ENCODE assay signal across 7 cellular contexts in the genomic region with DNA sequence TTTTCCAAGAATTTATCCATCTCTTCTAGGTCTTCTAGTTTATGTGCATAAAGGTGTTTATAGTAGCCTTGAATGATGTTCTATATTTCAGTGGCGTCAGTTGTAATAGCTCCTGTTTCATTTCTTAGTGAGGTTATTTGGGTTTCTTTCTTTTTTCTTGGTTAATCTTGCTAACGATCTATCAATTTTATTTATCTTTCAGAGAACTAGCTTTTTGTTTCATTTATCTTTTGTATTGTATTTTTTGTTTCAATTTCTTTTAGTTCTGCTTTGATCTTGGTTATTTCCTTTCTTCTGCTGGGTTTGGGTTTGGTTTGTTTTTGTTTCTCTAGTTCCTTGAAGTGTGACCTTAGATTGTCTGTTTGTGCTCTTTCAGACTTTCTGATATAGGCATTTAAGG.
A peak's percentile ranks its signal among the peaks of the same experiment; 100 is the strongest.
DNase-seq lines count a peak whose midpoint lies in the region; ATAC-seq and TF ChIP-seq lines count a peak whose summit lies in the region.
"Not testable (repeated sequence)": the region's sequence is repeated elsewhere in the genome, so short reads cannot be mapped to it uniquely, and the experiment has no call there.

No MANE protein-coding gene starts in this region.

- POLR2A ChIA-PET in CD8-positive, alpha-beta T cell (lab: Charles Lee): not testable (repeated sequence)
- POLR2A ChIA-PET in activated CD4-positive, alpha-beta memory T cell treated with anti-CD3 and anti-CD28 coated beads, Interleukin-2, amount 10 ng/mL, durations not matched to agents 7 days and 5 days (lab: Charles Lee): interaction anchor here (0.8 to 1.5 kb wide), 4 partner anchors 32 to 363 kb away, joined by 3 to 4 read pairs (median 3); a partner anchor contains a TSS
- POLR2A ChIA-PET in naive thymus-derived CD8-positive, alpha-beta T cell (lab: Charles Lee): interaction anchor here (0.6 to 1.0 kb wide), 2 partner anchors 18 to 22 kb away, joined by 3 read pairs; no protein-coding TSS in a partner anchor

- H3K27ac ChIP-seq in CD8-positive, alpha-beta T cell (ENCODE audit: low read depth, low read length): peak overlapping the region; percentile 11

- H3K9me3 Mint-ChIP-seq in CD8-positive, alpha-beta T cell; activated CD4-positive, alpha-beta memory T cell treated with anti-CD3 and anti-CD28 coated beads, Interleukin-2, amount 10 ng/mL, durations not matched to agents 7 days and 5 days; activated T-cell treated with anti-CD3 and anti-CD28 coated beads, Interleukin-2, amount 50 U/mL, for 72 hours; activated naive CD4-positive, alpha-beta T cell treated with anti-CD3 and anti-CD28 coated beads, Interleukin-2, amount 50 U/mL, for 24 hours: not testable (repeated sequence)
- peaks cover 0 to 12% (median 1%) of the 10 kb centered on the region in 9 donors for H3K9me3 Mint-ChIP-seq in naive thymus-derived CD8-positive, alpha-beta T cell

- not testable (repeated sequence) for DNase-seq in CD8-positive, alpha-beta T cell; T-helper 17 cell; activated CD4-positive, alpha-beta memory T cell treated with anti-CD3 and anti-CD28 coated beads, Interleukin-2, amount 10 ng/mL, durations not matched to agents 7 days and 5 days; activated T-cell treated with anti-CD3 and anti-CD28 coated beads, Interleukin-2, amount 50 U/mL, for 72 hours
- DNase-seq in central memory CD4-positive, alpha-beta T cell: peak; percentile 32
- DNase-seq in naive thymus-derived CD8-positive, alpha-beta T cell: peak in 3 of 10 donors; percentile 11 to 54 (median 51)

- peak overlapping the region; percentile 11 for H3K4me3 ChIP-seq in CD8-positive, alpha-beta T cell (ENCODE audit: low read depth, low read length)

- intact Hi-C loops in CD8-positive, alpha-beta T cell (cut with DNase I, micrococcal nuclease): loop anchor here in 1 of 2 experiments (1.0 to 10.0 kb wide), 2 partner anchors 19 to 200 kb away; a partner anchor contains a TSS

- H3K27me3 ChIP-seq in CD8-positive, alpha-beta T cell (ENCODE audit: insufficient read depth, low read length): not testable (repeated sequence)

- not testable (repeated sequence) for H3K36me3 Mint-ChIP-seq in CD8-positive, alpha-beta T cell; T-helper 17 cell (ENCODE audit: low read depth); activated T-cell treated with anti-CD3 and anti-CD28 coated beads, Interleukin-2, amount 50 U/mL, for 72 hours (ENCODE audit: insufficient read depth in 2 of 2); activated naive CD4-positive, alpha-beta T cell treated with anti-CD3 and anti-CD28 coated beads, Interleukin-2, amount 50 U/mL, for 24 hours; naive thymus-derived CD8-positive, alpha-beta T cell
- peaks cover 19% of the 10 kb centered on the region for H3K36me3 Mint-ChIP-seq in activated CD4-positive, alpha-beta memory T cell treated with anti-CD3 and anti-CD28 coated beads, Interleukin-2, amount 10 ng/mL, durations not matched to agents 7 days and 5 days (ENCODE audit: low read depth)

- H3K27me3 Mint-ChIP-seq in CD8-positive, alpha-beta T cell (ENCODE audit: low read depth); T-helper 17 cell; activated CD4-positive, alpha-beta memory T cell treated with anti-CD3 and anti-CD28 coated beads, Interleukin-2, amount 10 ng/mL, durations not matched to agents 7 days and 5 days; activated T-cell treated with anti-CD3 and anti-CD28 coated beads, Interleukin-2, amount 50 U/mL, for 72 hours (ENCODE audit: low read depth); activated naive CD4-positive, alpha-beta T cell treated with anti-CD3 and anti-CD28 coated beads, Interleukin-2, amount 50 U/mL, for 24 hours; naive thymus-derived CD8-positive, alpha-beta T cell: not testable (repeated sequence)

- CTCF ChIA-PET in CD8-positive, alpha-beta T cell (lab: Charles Lee): not testable (repeated sequence)
- CTCF ChIA-PET in activated CD4-positive, alpha-beta memory T cell treated with anti-CD3 and anti-CD28 coated beads, Interleukin-2, amount 10 ng/mL, durations not matched to agents 7 days and 5 days (lab: Charles Lee): interaction anchor here (1.0 kb wide), 1 partner anchor 83 kb away, joined by 3 read pairs; no protein-coding TSS in a partner anchor

- H3K9me3 ChIP-seq in CD8-positive, alpha-beta T cell (ENCODE audit: low read length); T-helper 17 cell (ENCODE audit: control insufficient read depth, low read length, poor library complexity, severe bottlenecking): not testable (repeated sequence)

- peaks cover 45% of the 10 kb centered on the region for H3K4me1 ChIP-seq in CD8-positive, alpha-beta T cell (ENCODE audit: insufficient read depth, low read length)

- not testable (repeated sequence) for ATAC-seq in CD8-positive, alpha-beta T cell; T-helper 17 cell; activated T-cell treated with anti-CD3 and anti-CD28 coated beads, Interleukin-2, amount 50 U/mL, for 72 hours (replicated peaks in 1 of 2); naive thymus-derived CD8-positive, alpha-beta T cell

- peak overlapping the region; percentile 55 for H3K27ac Mint-ChIP-seq in CD8-positive, alpha-beta T cell
- H3K27ac Mint-ChIP-seq in T-helper 17 cell: peak overlapping the region; percentile 77
- H3K27ac Mint-ChIP-seq in activated CD4-positive, alpha-beta memory T cell treated with anti-CD3 and anti-CD28 coated beads, Interleukin-2, amount 10 ng/mL, durations not matched to agents 7 days and 5 days: peak overlapping the region; percentile 74
- H3K27ac Mint-ChIP-seq in activated T-cell treated with anti-CD3 and anti-CD28 coated beads, Interleukin-2, amount 50 U/mL, for 72 hours: peak overlapping the region; percentile 64
- peak overlapping the region; percentile 93 for H3K27ac Mint-ChIP-seq in activated naive CD4-positive, alpha-beta T cell treated with anti-CD3 and anti-CD28 coated beads, Interleukin-2, amount 50 U/mL, for 24 hours
- H3K27ac Mint-ChIP-seq in naive thymus-derived CD8-positive, alpha-beta T cell: peak overlapping the region; percentile 47 to 98 (median 78)

- H3K4me3 Mint-ChIP-seq in CD8-positive, alpha-beta T cell: peak overlapping the region; percentile 60
- H3K4me3 Mint-ChIP-seq in T-helper 17 cell: peak overlapping the region; percentile 41
- H3K4me3 Mint-ChIP-seq in activated CD4-positive, alpha-beta memory T cell treated with anti-CD3 and anti-CD28 coated beads, Interleukin-2, amount 10 ng/mL, durations not matched to agents 7 days and 5 days: peak overlapping the region; percentile 15
- peak overlapping the region; percentile 33 to 58 for H3K4me3 Mint-ChIP-seq in activated T-cell treated with anti-CD3 and anti-CD28 coated beads, Interleukin-2, amount 50 U/mL, for 72 hours
- H3K4me3 Mint-ChIP-seq in activated naive CD4-positive, alpha-beta T cell treated with anti-CD3 and anti-CD28 coated beads, Interleukin-2, amount 50 U/mL, for 24 hours: peak overlapping the region; percentile 79
- peak overlapping the region; percentile 52 to 85 (median 72) for H3K4me3 Mint-ChIP-seq in naive thymus-derived CD8-positive, alpha-beta T cell

- peaks cover 49% of the 10 kb centered on the region for H3K4me1 Mint-ChIP-seq in CD8-positive, alpha-beta T cell (ENCODE audit: low read depth)
- peaks cover 33% of the 10 kb centered on the region for H3K4me1 Mint-ChIP-seq in T-helper 17 cell
- H3K4me1 Mint-ChIP-seq in activated CD4-positive, alpha-beta memory T cell treated with anti-CD3 and anti-CD28 coated beads, Interleukin-2, amount 10 ng/mL, durations not matched to agents 7 days and 5 days: peaks cover 64% of the 10 kb centered on the region
- H3K4me1 Mint-ChIP-seq in activated T-cell treated with anti-CD3 and anti-CD28 coated beads, Interleukin-2, amount 50 U/mL, for 72 hours (ENCODE audit: low read depth): peaks cover 40% of the 10 kb centered on the region
- H3K4me1 Mint-ChIP-seq in activated naive CD4-positive, alpha-beta T cell treated with anti-CD3 and anti-CD28 coated beads, Interleukin-2, amount 50 U/mL, for 24 hours: peaks cover 59% of the 10 kb centered on the region
- H3K4me1 Mint-ChIP-seq in naive thymus-derived CD8-positive, alpha-beta T cell: peaks cover 16 to 53% (median 47%) of the 10 kb centered on the region in 4 donors

- TF ChIP-seq CTCF in CD8-positive, alpha-beta T cell (IDR thresholded peaks at IDR 0.05): not testable (repeated sequence)

- H3K36me3 ChIP-seq in CD8-positive, alpha-beta T cell (ENCODE audit: insufficient read depth, low read length): not testable (repeated sequence)

Comparison
In these comparisons a context has a peak if more than half of its experiments do, and no peak if none do; other contexts are left out.
1. H3K4me3 Mint-ChIP-seq: peak in every context shown above with its lines; median percentile 79 in activated naive CD4-positive, alpha-beta T cell treated with anti-CD3 and anti-CD28 coated beads, Interleukin-2, amount 50 U/mL, for 24 hours; 72 in naive thymus-derived CD8-positive, alpha-beta T cell; 60 in CD8-positive, alpha-beta T cell; 46 in activated T-cell treated with anti-CD3 and anti-CD28 coated beads, Interleukin-2, amount 50 U/mL, for 72 hours; 41 in T-helper 17 cell; 15 in activated CD4-positive, alpha-beta memory T cell treated with anti-CD3 and anti-CD28 coated beads, Interleukin-2, amount 10 ng/mL, durations not matched to agents 7 days and 5 days.